Comparison of ENCODE assay signal across 1 cellular context in the genomic region with DNA sequence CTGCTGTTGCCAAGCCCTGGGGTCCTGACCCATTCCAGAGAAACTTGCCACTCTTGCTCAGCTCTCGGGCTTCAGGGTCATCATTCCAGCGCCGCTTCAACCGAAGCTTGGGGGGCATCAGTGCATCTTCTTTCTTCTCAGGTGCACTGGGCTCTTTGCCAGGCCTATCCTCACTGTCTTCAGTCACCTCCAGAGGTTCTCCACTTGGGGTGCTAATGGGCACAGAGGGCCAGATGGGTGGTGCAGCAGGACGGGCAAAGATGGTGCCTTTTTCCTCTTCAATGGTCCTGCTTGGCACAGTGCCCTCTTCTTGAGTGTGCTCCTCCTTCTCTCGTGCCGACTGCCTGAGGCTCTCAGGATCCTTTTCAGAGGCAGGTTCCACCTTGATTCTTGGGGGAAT.
TF ChIP-seq lines count a peak whose summit lies in the region.

No MANE protein-coding gene starts in this region.

TF ChIP-seq in GM12878, 131 proteins besides CTCF, POLR2A, EP300 and RAD21:
- 0 out of 2 replicates have a peak, but pooled peaks have one; percentile 4 for TF ChIP-seq SMC3 (IDR thresholded peaks at IDR 0.05; ENCODE audit: borderline replicate concordance, low read length)
- TF ChIP-seq, protein P1, sequence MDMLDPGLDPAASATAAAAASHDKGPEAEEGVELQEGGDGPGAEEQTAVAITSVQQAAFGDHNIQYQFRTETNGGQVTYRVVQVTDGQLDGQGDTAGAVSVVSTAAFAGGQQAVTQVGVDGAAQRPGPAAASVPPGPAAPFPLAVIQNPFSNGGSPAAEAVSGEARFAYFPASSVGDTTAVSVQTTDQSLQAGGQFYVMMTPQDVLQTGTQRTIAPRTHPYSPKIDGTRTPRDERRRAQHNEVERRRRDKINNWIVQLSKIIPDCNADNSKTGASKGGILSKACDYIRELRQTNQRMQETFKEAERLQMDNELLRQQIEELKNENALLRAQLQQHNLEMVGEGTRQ (IDR thresholded peaks at IDR 0.05; ENCODE audit: borderline replicate concordance, low read depth, low read length) = no peak
